9 cellular contexts compared by ENCODE assay signal in the genomic region with DNA sequence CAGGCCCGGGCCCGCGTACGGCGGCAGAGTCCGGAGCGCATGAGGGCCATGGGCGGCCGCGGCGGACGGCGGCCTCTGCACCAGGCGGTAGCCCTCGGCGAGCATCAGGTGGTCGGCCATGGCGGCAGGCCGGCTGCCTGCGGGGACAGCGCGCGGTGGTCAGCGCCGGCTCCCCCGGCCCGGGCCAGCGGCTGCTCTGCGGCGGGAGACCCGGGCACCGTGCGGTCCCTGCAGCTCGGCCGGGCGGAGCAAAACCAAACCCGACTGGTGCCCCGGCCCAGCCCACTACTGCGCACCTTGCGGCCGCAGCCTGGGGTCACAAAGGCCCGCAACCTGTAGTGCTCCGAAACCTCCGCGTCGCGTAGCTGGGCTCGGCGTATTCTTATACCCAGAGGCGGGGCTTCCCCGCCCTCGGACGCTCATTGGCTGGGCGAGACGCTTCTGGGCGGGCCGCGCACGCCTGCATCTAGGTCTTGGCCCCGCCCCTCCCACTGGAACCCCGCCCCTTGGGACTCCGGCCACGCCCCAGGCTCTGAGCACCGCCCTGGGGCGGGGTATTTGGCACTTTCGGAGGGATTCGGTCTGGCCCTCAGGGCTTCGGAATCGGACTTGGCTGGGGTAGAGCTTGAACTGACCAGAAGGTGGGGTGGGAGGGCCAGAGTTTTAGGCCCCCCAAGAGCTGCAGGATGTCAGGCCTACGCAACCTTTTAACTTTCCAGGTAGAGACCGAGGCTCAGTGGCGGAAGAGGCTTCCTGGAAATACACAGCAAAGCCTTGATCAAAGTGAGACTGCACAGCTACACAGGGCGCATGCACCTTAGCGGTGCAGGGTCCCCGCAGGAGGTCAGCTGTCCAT. TPM values are rescaled to one million over a fixed set of nuclear protein-coding genes. Genes with fewer than 3 reads are reported as not detected.
DNase-seq lines count a peak whose midpoint lies in the region; ATAC-seq, FAIRE-seq and TF ChIP-seq lines count a peak whose summit lies in the region.
"Had no signal": no experiment of that assay in that cellular context is flagged by ENCODE, and none has a peak within 500 bp of the region (broad histone marks: within the 10 kb centered on the region; RNA-seq: fewer than 3 reads in every experiment).

A gene with protein sequence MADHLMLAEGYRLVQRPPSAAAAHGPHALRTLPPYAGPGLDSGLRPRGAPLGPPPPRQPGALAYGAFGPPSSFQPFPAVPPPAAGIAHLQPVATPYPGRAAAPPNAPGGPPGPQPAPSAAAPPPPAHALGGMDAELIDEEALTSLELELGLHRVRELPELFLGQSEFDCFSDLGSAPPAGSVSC (minus strand): TSS at position 356 of the 856 bp plus-strand sequence. CDS start 236 bp downstream, at position 120.

- peak within 1 kb of the TSS; percentile 67 for H3K27ac ChIP-seq in CD4-positive, alpha-beta T cell (ENCODE audit: low read depth, low read length)
- no peak within 1 kb of the TSS for H3K27ac ChIP-seq in mesodermal cell (ENCODE audit: low read depth, low read length, severe bottlenecking)

- H3K4me1 ChIP-seq in mesodermal cell (ENCODE audit: control insufficient read depth, insufficient read depth, low read length, poor library complexity, severe bottlenecking), result peaks cover 22% of the 10 kb centered on the region

- no peak for TF ChIP-seq CTCF in CD4-positive, alpha-beta T cell (IDR thresholded peaks at IDR 0.05)

- peaks cover 24% of the 10 kb centered on the region for H3K4me1 Mint-ChIP-seq in CD4-positive, alpha-beta T cell (ENCODE audit: low read depth)

- DNase-seq in CD4-positive, alpha-beta T cell, result peak; percentile 93 to 99 (median 96)
- peak; percentile 87 for DNase-seq in NCI-H82 treated with DMSO at 0.1 percent for 48 hours (lab: John Stamatoyannopoulos, UW; ENCODE audit: unreplicated experiment)
- peak; percentile 75 for DNase-seq in activated CD8-positive, alpha-beta memory T cell treated with anti-CD3 and anti-CD28 coated beads, Interleukin-2, amount 50 U/mL, for 24 hours (ENCODE audit: extremely low read depth)
- DNase-seq in stimulated activated CD8-positive, alpha-beta memory T cell treated with anti-CD3 and anti-CD28 coated beads, Interleukin-15, amount 100 ng/mL, for 24 hours (ENCODE audit: low read depth), result peak; percentile 83

- H3K36me3 ChIP-seq in mesodermal cell (ENCODE audit: control insufficient read depth, insufficient read depth, low read length), result no peaks in the 10 kb centered on the region

- no peaks in the 10 kb centered on the region for H3K36me3 Mint-ChIP-seq in CD4-positive, alpha-beta T cell (ENCODE audit: low read depth)

- POLR2A ChIA-PET in CD4-positive, alpha-beta T cell (lab: Charles Lee), result interaction anchor here (0.6 to 4.0 kb wide), 31 partner anchors 9 to 1124 kb away, joined by 3 to 96 read pairs (median 4); a partner anchor contains a TSS

- CTCF ChIA-PET in CD4-positive, alpha-beta T cell (lab: Charles Lee), result interaction anchor here (1.0 to 2.0 kb wide), 5 partner anchors 9 to 90 kb away, joined by 3 to 7 read pairs (median 4); no protein-coding TSS in a partner anchor

- FAIRE-seq in endometrium (lab: Jason Lieb, UNC), result peak; percentile 39
- FAIRE-seq: islet of Langerhans had no signal

- H3K4me3 ChIP-seq in mesodermal cell (ENCODE audit: extremely low read depth, insufficient read depth, low read length, poor library complexity, severe bottlenecking), result peak within 1 kb of the TSS; percentile 48

- WGBS in mesodermal cell (ENCODE audit: insufficient coverage in 2 of 2), 2 experiments, result 5 to 6% methylated on average over 63 of the region's 75 CpGs

- intact Hi-C loops in CD4-positive, alpha-beta T cell (cut with DNase I, micrococcal nuclease), result loop anchor here in 1 of 2 experiments (1.0 to 5.0 kb wide), 6 partner anchors 43 to 1905 kb away; a partner anchor contains a TSS

- no peaks in the 10 kb centered on the region for H3K9me3 ChIP-seq in CD4-positive, alpha-beta T cell (ENCODE audit: control insufficient read depth, low read length)
- H3K9me3 ChIP-seq in mesodermal cell (ENCODE audit: control insufficient read depth, low read length), result no peaks in the 10 kb centered on the region

- peak within 1 kb of the TSS; percentile 96 for H3K27ac Mint-ChIP-seq in CD4-positive, alpha-beta T cell

- no peaks in the 10 kb centered on the region for H3K27me3 ChIP-seq in CD4-positive, alpha-beta T cell (ENCODE audit: control insufficient read depth, insufficient read depth, low read length)

- peak within 1 kb of the TSS; percentile 95 for H3K4me3 Mint-ChIP-seq in CD4-positive, alpha-beta T cell

- H3K27me3 Mint-ChIP-seq in CD4-positive, alpha-beta T cell, result no peaks in the 10 kb centered on the region

- ATAC-seq in CD4-positive, alpha-beta T cell (ENCODE audit: poor library complexity), result peak; percentile 94
- peak; percentile 93 for ATAC-seq in GM19438 (IDR thresholded peaks at IDR 0.05; ENCODE audit: low read depth, unreplicated experiment)
- peak; percentile 91 for ATAC-seq in HG03571 (IDR thresholded peaks at IDR 0.05; ENCODE audit: unreplicated experiment)

- H3K9me3 Mint-ChIP-seq in CD4-positive, alpha-beta T cell, result no peaks in the 10 kb centered on the region

RNA-seq across cellular contexts. Expression of the gene that starts here (rescaled TPM):
- total RNA-seq in CD4-positive, alpha-beta T cell, result 10 to 100 TPM; 51.6 to 52.0 TPM
- polyA plus RNA-seq in mesodermal cell (2013, experiment 1 of 2), result 4.4 TPM
- polyA plus RNA-seq in mesodermal cell (2013, experiment 2 of 2), result 2.9 TPM
